Comparison of ENCODE assay signal across 7 cellular contexts in genomic region chr7:157821959-157822687, GRCh38.
"Had no signal": no experiment of that assay in that cellular context is flagged by ENCODE, and none has a peak within 500 bp of the region (broad histone marks: within the 10 kb centered on the region; RNA-seq: fewer than 3 reads in every experiment).

No MANE protein-coding gene starts in this region.

- H3K27ac Mint-ChIP-seq: IgD-negative memory B cell had no signal

- DNase-seq: KBM-7, KG1 had no signal

- H3K4me3 Mint-ChIP-seq: IgD-negative memory B cell had no signal

- H3K9ac ChIP-seq: KMS-11 had no signal

- ATAC-seq: HepG2 had no signal

- H3K27ac ChIP-seq: HL-60, KMS-11 had no signal

- H3K27me3 Mint-ChIP-seq: IgD-negative memory B cell had no signal

- H3K36me3 Mint-ChIP-seq: IgD-negative memory B cell had no signal

- H3K4me2 ChIP-seq: KMS-11 had no signal

- FAIRE-seq: HepG2, HTR-8/SVneo had no signal
